ENCODE assay signal across 6 cellular contexts in genomic region chr17:61507667-61508066, GRCh38.
"Had no signal": no experiment of that assay in that cellular context is flagged by ENCODE, and none has a peak within 500 bp of the region (broad histone marks: within the 10 kb centered on the region; RNA-seq: fewer than 3 reads in every experiment).

No MANE protein-coding gene starts in this region.

- FAIRE-seq: G401.6, GM12891, GM12892, GM18507 had no signal

- DNase-seq: GDM1, GF-D8 had no signal
